8 cellular contexts compared by ENCODE assay signal in the genomic region with DNA sequence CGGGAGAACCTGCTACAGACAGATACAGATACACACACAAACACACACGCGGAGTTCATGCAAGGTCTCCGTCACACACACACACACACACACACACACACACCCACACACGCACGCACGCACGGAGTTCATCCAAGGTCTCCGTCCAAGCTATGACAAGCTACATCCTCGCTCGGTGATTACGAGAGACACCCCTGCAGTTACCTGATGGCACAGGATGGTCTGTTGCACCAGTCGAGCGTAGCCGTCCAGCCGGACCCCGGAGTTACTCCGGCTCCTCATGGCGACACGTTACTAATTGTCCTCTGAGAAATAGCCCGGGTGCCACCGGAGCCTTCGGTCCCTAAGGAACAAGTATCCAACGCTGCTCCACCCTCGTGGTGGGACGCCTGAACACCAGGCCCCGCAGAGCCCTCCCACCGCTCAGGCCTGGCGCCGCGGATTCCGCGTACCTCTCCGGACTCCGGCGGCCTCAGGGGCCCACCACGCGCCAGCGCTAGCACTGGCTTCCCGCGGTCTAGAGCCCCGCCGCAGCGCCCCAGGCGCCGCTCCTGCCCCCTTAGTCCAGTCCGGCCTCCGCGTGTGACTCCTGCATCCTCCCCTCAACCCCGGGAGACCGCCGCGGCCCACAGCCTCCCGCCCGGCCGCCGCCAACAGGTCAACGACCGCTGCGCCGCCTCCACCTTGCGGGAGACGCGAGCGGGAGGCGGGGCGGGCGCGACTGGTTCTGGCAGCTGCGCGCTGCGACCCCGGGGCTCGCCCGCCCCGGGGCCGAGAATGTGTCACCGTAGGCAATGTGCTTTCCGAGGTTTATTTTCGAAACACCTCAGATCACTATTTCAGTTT. TPM values are rescaled to one million over a fixed set of nuclear protein-coding genes. Genes with fewer than 3 reads are reported as not detected.
DNase-seq lines count a peak whose midpoint lies in the region; ATAC-seq, FAIRE-seq and TF ChIP-seq lines count a peak whose summit lies in the region.
"Not testable (repeated sequence)": the region's sequence is repeated elsewhere in the genome, so short reads cannot be mapped to it uniquely, and the experiment has no call there.

A gene (minus strand): TSS at position 708 of the 846 bp plus-strand sequence. CDS start 426 bp downstream, at position 282.

- H3K9me1 ChIP-seq in keratinocyte (ENCODE audit: control insufficient read depth, extremely low read depth, insufficient read depth, low read length): not testable (repeated sequence)

- BruUV-seq in PC-3 (replicated peaks; lab: Mats Ljungman, UMichigan): not testable (repeated sequence)

- H2AFZ ChIP-seq in PC-3 (ENCODE audit: low read length) (peak within 1 kb of the TSS; percentile 93), keratinocyte (ENCODE audit: control insufficient read depth, low read length) (peak within 1 kb of the TSS; percentile 83)

- not testable (repeated sequence) for H3K36me3 ChIP-seq in PC-3 (ENCODE audit: low read depth, low read length); ectodermal cell (ENCODE audit: control insufficient read depth, insufficient read depth, low read length); keratinocyte (ENCODE audit: control insufficient read depth in 2 of 2, extremely low read depth in 1 of 2, insufficient read depth in 2 of 2, low read length in 2 of 2); urinary bladder (ENCODE audit: insufficient read depth)

- H3K27me3 ChIP-seq in PC-3 (ENCODE audit: low read length); ectodermal cell (ENCODE audit: control insufficient read depth, insufficient read depth, low read length, poor library complexity, severe bottlenecking); keratinocyte (ENCODE audit: control insufficient read depth, extremely low read depth, insufficient read depth, low read length): not testable (repeated sequence)

- not testable (repeated sequence) for TF ChIP-seq CTCF in PC-3 (conservative IDR thresholded peaks at IDR 0.05; ENCODE audit: low read depth, low read length); keratinocyte (optimal IDR thresholded peaks at IDR 0.05 in 1 of 3, IDR thresholded peaks at IDR 0.05 in 1 of 3, conservative IDR thresholded peaks at IDR 0.05 in 1 of 3; ENCODE audit: extremely low read depth in 1 of 3, insufficient read depth in 2 of 3, low read length in 3 of 3)

- TF ChIP-seq POLR2A in GM12891 (IDR thresholded peaks at IDR 0.05; ENCODE audit: low read depth, low read length): not testable (repeated sequence)

- POLR2A ChIA-PET in PC-3 (lab: Charles Lee; ENCODE audit: unreplicated experiment): interaction anchor here (1.3 kb wide), 1 partner anchor 93 kb away, joined by 32 read pairs; no protein-coding TSS in a partner anchor

- not testable (repeated sequence) for H3K9me2 ChIP-seq in PC-3 (replicated peaks; ENCODE audit: low read length)

- CTCF ChIA-PET in PC-3 (lab: Charles Lee): interaction anchor here (0.9 kb wide), 1 partner anchor 92 kb away, joined by 3 read pairs; no protein-coding TSS in a partner anchor

- FAIRE-seq in GM12891 (lab: Jason Lieb, UNC): peak; percentile 55
- not testable (repeated sequence) for FAIRE-seq in keratinocyte (lab: Jason Lieb, UNC)

- H3K27ac ChIP-seq in PC-3 (ENCODE audit: low read length) (peak within 1 kb of the TSS; percentile 88), keratinocyte (ENCODE audit: control insufficient read depth, insufficient read depth, low read length) (peak within 1 kb of the TSS; percentile 66), urinary bladder (ENCODE audit: low read depth) (peak within 1 kb of the TSS; percentile 67)
- H3K27ac ChIP-seq in ectodermal cell (ENCODE audit: insufficient read depth, low read depth, low read length, poor library complexity, severe bottlenecking): not testable (repeated sequence)

- H3K4me2 ChIP-seq in PC-3 (ENCODE audit: low read length) (peak within 1 kb of the TSS; percentile 85), keratinocyte (ENCODE audit: control insufficient read depth, extremely low read depth, insufficient read depth, low read depth, low read length) (peak within 1 kb of the TSS; percentile 66)

- dilution Hi-C loops in keratinocyte (cut with MboI; ENCODE audit: extremely low pct_ligation_motif_present, low sequenced_read_pairs): not testable (repeated sequence)

- 6% methylated on average over 77 to 80 of the region's 80 CpGs for WGBS in ectodermal cell, 2 experiments
- 9% methylated on average over 80 of the region's 80 CpGs for WGBS in urinary bladder

- not testable (repeated sequence) for H4K20me1 ChIP-seq in PC-3 (ENCODE audit: low read length); keratinocyte (ENCODE audit: control insufficient read depth, extremely low read depth, insufficient read depth, low read length)

- H3F3A ChIP-seq in PC-3 (ENCODE audit: low read length, unreplicated experiment): not testable (repeated sequence)

- peaks cover 36% of the 10 kb centered on the region for H3K79me2 ChIP-seq in PC-3 (ENCODE audit: low read length)
- not testable (repeated sequence) for H3K79me2 ChIP-seq in keratinocyte (ENCODE audit: control insufficient read depth, insufficient read depth, low read length)

- DNase-seq in GM12891 (ENCODE audit: insufficient read length, low spot score); keratinocyte (ENCODE audit: low read depth, low spot score); sciatic nerve (ENCODE audit: low spot score): not testable (repeated sequence)
- DNase-seq in HT1080 (ENCODE audit: low read depth): peak; percentile 15
- DNase-seq in PC-3: peak; percentile 75
- peak; percentile 3 for DNase-seq in activated T-cell treated with anti-CD3 and anti-CD28 coated beads for 1 hour (ENCODE audit: low read depth)

- H3K4me3 ChIP-seq in PC-3 (ENCODE audit: low read length) (peak within 1 kb of the TSS; percentile 71), ectodermal cell (ENCODE audit: insufficient read depth, low read depth, low read length) (peak within 1 kb of the TSS; percentile 43), keratinocyte (ENCODE audit: control insufficient read depth in 2 of 3, extremely low read depth in 1 of 3, insufficient read depth in 2 of 3, low read depth in 1 of 3, low read length in 3 of 3) (peak within 1 kb of the TSS; percentile 44 to 75 (median 59)), urinary bladder (ENCODE audit: low read depth, low read length) (peak within 1 kb of the TSS; percentile 35)

- peak; percentile 69 for ATAC-seq in PC-3
- ATAC-seq in sciatic nerve: peak; percentile 58

- intact Hi-C loops in PC-3 (cut with micrococcal nuclease): loop anchor here (2.0 to 5.0 kb wide), 2 partner anchors 27 to 92 kb away; no protein-coding TSS in a partner anchor
- intact Hi-C loops in sciatic nerve (cut with DNase I): not testable (repeated sequence)

- not testable (repeated sequence) for H3K9me3 ChIP-seq in PC-3 (ENCODE audit: low read length); ectodermal cell (ENCODE audit: control insufficient read depth, low read length); keratinocyte (ENCODE audit: control insufficient read depth, low read depth, low read length)

- peak within 1 kb of the TSS; percentile 76 for H3K9ac ChIP-seq in PC-3 (ENCODE audit: low read length)
- peak within 1 kb of the TSS; percentile 69 for H3K9ac ChIP-seq in keratinocyte (ENCODE audit: control insufficient read depth, extremely low read depth, insufficient read depth, low read length)

- H3K4me1 ChIP-seq in PC-3 (ENCODE audit: insufficient read depth, low read length); ectodermal cell (ENCODE audit: control insufficient read depth, insufficient read depth, low read length); keratinocyte (ENCODE audit: control insufficient read depth, extremely low read depth, insufficient read depth, low read length); urinary bladder (ENCODE audit: insufficient read depth): not testable (repeated sequence)

RNA-seq across cellular contexts. Expression of the gene that starts here (rescaled TPM):
- 0.51 TPM for polyA plus RNA-seq in GM12891 (2012; ENCODE audit: low read depth, missing spikeins)
- 6.9 and 8.3 TPM in 2 replicates for total RNA-seq in HT1080 (2014; rRNA removed; shearing (Covaris generic))
- polyA plus RNA-seq in HT1080 (2015; cell fraction: cytosol; rRNA removed): 5.2 and 6.3 TPM in 2 replicates
- polyA plus RNA-seq in HT1080 (2015; cell fraction: nucleus; rRNA removed): 11.3 TPM in 2 replicates
- total RNA-seq in PC-3 (2014; rRNA removed) (28.5 and 33.7 TPM in 2 replicates), sciatic nerve (2.8 TPM), urinary bladder (3.4 TPM)
- 5.7 TPM for polyA plus RNA-seq in ectodermal cell (2013, experiment 1 of 4)
- polyA plus RNA-seq in ectodermal cell (2013, experiment 2 of 4): 4.8 TPM
- 4.5 TPM for polyA plus RNA-seq in ectodermal cell (2013, experiment 3 of 4)
- 3.6 TPM for polyA plus RNA-seq in ectodermal cell (2013, experiment 4 of 4)
- polyA plus RNA-seq in keratinocyte (5.7 to 7.1 TPM (median 5.7 TPM) in 3 replicates), urinary bladder (5.3 TPM)
- polyA plus RNA-seq in keratinocyte (2011; ENCODE audit: low read depth): 1.4 TPM
- polyA plus RNA-seq in keratinocyte (2011; cell fraction: cytosol; rRNA removed): 4.0 and 6.6 TPM in 2 replicates
- polyA plus RNA-seq in keratinocyte (2011; cell fraction: nucleus; rRNA removed): 9.2 and 9.7 TPM in 2 replicates
- polyA plus RNA-seq in keratinocyte (2012; ENCODE audit: low replicate concordance): 2.0 and 5.1 TPM in 2 replicates
- polyA minus RNA-seq in keratinocyte: 4.3 to 11.9 TPM (median 7.1 TPM) in 3 replicates
- 4.0 TPM for polyA minus RNA-seq in keratinocyte (2011; cell fraction: cytosol; rRNA and poly(A)+ RNA removed)
- 4.6 and 8.6 TPM in 2 replicates for polyA minus RNA-seq in keratinocyte (2011; cell fraction: nucleus; rRNA and poly(A)+ RNA removed)
